ENCODE assay signal across 8 cellular contexts in the genomic region with DNA sequence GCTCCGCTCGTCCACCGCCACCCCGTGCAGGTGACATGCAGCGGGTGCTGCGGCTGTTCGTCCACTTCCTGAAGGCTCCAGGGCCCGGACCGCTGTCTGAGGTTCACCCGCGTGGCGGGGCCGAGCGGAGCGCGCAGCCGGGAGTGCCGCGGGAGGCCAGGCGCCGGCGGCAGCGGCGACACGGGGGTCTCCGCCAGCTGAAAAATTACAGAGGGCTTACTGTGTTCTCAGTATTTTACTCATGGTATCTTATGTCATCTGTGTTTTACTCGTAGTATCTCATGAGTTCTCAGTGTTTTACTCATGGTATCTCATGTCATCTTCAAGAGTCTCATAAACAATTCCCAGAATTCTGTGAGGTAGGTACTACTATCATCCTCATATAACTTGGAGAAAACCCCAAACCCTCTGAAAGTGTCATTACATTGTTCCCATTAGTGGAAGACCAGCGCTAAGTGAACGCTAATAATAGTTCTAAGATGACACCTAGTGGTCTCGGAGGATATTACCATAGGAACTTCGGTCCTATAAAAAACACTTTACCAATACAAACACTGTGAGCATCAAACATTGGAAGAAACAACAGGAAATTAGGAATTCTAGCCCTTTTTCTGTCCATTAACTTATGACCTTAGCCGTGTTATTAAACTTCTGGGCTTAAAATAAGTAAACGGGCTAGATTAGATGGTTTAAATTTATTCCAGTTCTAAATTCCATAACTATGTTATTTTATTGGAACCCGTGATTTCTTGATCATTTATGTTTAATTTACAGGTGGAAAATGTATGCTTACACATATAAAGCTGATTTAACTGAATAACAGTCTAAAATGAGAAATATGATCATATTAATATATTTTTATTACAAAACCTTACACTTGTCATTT. TPM values are rescaled to one million over a fixed set of nuclear protein-coding genes. Genes with fewer than 3 reads are reported as not detected.
A peak's percentile ranks its signal among the peaks of the same experiment; 100 is the strongest.
DNase-seq lines count a peak whose midpoint lies in the region; ATAC-seq and TF ChIP-seq lines count a peak whose summit lies in the region.

No MANE protein-coding gene starts in this region.

- no peak overlapping the region for H3K27ac ChIP-seq in foreskin keratinocyte

- peak; percentile 82 for ATAC-seq in foreskin keratinocyte
- no peak for ATAC-seq in GM19328 (IDR thresholded peaks at IDR 0.05; ENCODE audit: unreplicated experiment)

- H3K9me3 Mint-ChIP-seq in activated T-helper 1 cell treated with anti-CD3 and anti-CD28 coated beads, Interleukin-12 subunit alpha, Interleukin-12 subunit beta, Interleukin-2, Interleukin-4 antibody, amounts not matched to agents 30 ng/mL and 10 ng/mL and 1 ng/mL, durations not matched to agents 14 hours and 24 hours and 36 hours: no peaks in the 10 kb centered on the region

- TF ChIP-seq CTCF in GM20000 (IDR thresholded peaks at IDR 0.05; ENCODE audit: extremely low read depth, missing control alignments): peak; percentile 52
- TF ChIP-seq CTCF in foreskin keratinocyte (conservative IDR thresholded peaks at IDR 0.05): peak; percentile 91

- intact Hi-C loops in activated T-helper 1 cell treated with anti-CD3 and anti-CD28 coated beads, Interleukin-12 subunit alpha, Interleukin-12 subunit beta, Interleukin-2, Interleukin-4 antibody, amounts not matched to agents 30 ng/mL and 10 ng/mL and 1 ng/mL, durations not matched to agents 14 hours and 24 hours and 36 hours (cut with micrococcal nuclease): loop anchor here (1.0 to 2.0 kb wide), 4 partner anchors 32 to 324 kb away; partner anchors contain the start of gene AK7

- H3K27ac Mint-ChIP-seq in activated T-helper 1 cell treated with anti-CD3 and anti-CD28 coated beads, Interleukin-12 subunit alpha, Interleukin-12 subunit beta, Interleukin-2, Interleukin-4 antibody, amounts not matched to agents 30 ng/mL and 10 ng/mL and 1 ng/mL, durations not matched to agents 14 hours and 24 hours and 36 hours: no peak overlapping the region

- no peaks in the 10 kb centered on the region for H3K36me3 Mint-ChIP-seq in activated T-helper 1 cell treated with anti-CD3 and anti-CD28 coated beads, Interleukin-12 subunit alpha, Interleukin-12 subunit beta, Interleukin-2, Interleukin-4 antibody, amounts not matched to agents 30 ng/mL and 10 ng/mL and 1 ng/mL, durations not matched to agents 14 hours and 24 hours and 36 hours (ENCODE audit: low read depth)

- peaks cover 7% of the 10 kb centered on the region for H3K27me3 Mint-ChIP-seq in activated T-helper 1 cell treated with anti-CD3 and anti-CD28 coated beads, Interleukin-12 subunit alpha, Interleukin-12 subunit beta, Interleukin-2, Interleukin-4 antibody, amounts not matched to agents 30 ng/mL and 10 ng/mL and 1 ng/mL, durations not matched to agents 14 hours and 24 hours and 36 hours (ENCODE audit: insufficient read depth)

- peak overlapping the region; percentile 71 for H3K4me3 Mint-ChIP-seq in activated T-helper 1 cell treated with anti-CD3 and anti-CD28 coated beads, Interleukin-12 subunit alpha, Interleukin-12 subunit beta, Interleukin-2, Interleukin-4 antibody, amounts not matched to agents 30 ng/mL and 10 ng/mL and 1 ng/mL, durations not matched to agents 14 hours and 24 hours and 36 hours

- peaks cover 2% of the 10 kb centered on the region for H3K27me3 ChIP-seq in foreskin keratinocyte

- H3K4me1 ChIP-seq in foreskin keratinocyte: no peaks in the 10 kb centered on the region

- DNase-seq in DMS53 (lab: John Stamatoyannopoulos, UW): peak; percentile 86
- peak; percentile 80 for DNase-seq in GM20000 (ENCODE audit: low spot score)
- DNase-seq in HS-5 (ENCODE audit: low read depth): peak; percentile 48
- DNase-seq in NOMO-1 (lab: John Stamatoyannopoulos, UW; ENCODE audit: unreplicated experiment in 2 of 2): peak; percentile 41 to 63
- DNase-seq in activated T-helper 1 cell treated with anti-CD3 and anti-CD28 coated beads, Interleukin-12 subunit alpha, Interleukin-12 subunit beta, Interleukin-2, Interleukin-4 antibody, amounts not matched to agents 30 ng/mL and 10 ng/mL and 1 ng/mL, durations not matched to agents 14 hours and 24 hours and 36 hours (ENCODE audit: low spot score): peak; percentile 10
- peak; percentile 22 to 62 for DNase-seq in foreskin keratinocyte
- peak; percentile 37 for DNase-seq in non-pigmented ciliary epithelial cell (ENCODE audit: low read depth)

- H3K4me1 Mint-ChIP-seq in activated T-helper 1 cell treated with anti-CD3 and anti-CD28 coated beads, Interleukin-12 subunit alpha, Interleukin-12 subunit beta, Interleukin-2, Interleukin-4 antibody, amounts not matched to agents 30 ng/mL and 10 ng/mL and 1 ng/mL, durations not matched to agents 14 hours and 24 hours and 36 hours (ENCODE audit: low read depth): peaks cover 11% of the 10 kb centered on the region

RNA-seq across cellular contexts. Expression of gene AK7, which starts 32.4 kb away (rescaled TPM):
- total RNA-seq in activated T-helper 1 cell treated with anti-CD3 and anti-CD28 coated beads, Interleukin-12 subunit alpha, Interleukin-12 subunit beta, Interleukin-2, Interleukin-4 antibody, amounts not matched to agents 30 ng/mL and 10 ng/mL and 1 ng/mL, durations not matched to agents 14 hours and 24 hours and 36 hours: 0.39 and 0.47 TPM in 2 replicates
- 2.2 and 2.4 TPM in 2 replicates for total RNA-seq in foreskin keratinocyte
- 1.1 TPM in 2 replicates for polyA plus RNA-seq in foreskin keratinocyte

Comparison
In these comparisons a context has a peak if more than half of its experiments do, and no peak if none do; other contexts are left out.
1. DNase-seq: peak in every context shown above with its lines; median percentile 86 in DMS53; 80 in GM20000; 52 in NOMO-1; 48 in HS-5; 42 in foreskin keratinocyte; 37 in non-pigmented ciliary epithelial cell; 10 in activated T-helper 1 cell treated with anti-CD3 and anti-CD28 coated beads, Interleukin-12 subunit alpha, Interleukin-12 subunit beta, Interleukin-2, Interleukin-4 antibody, amounts not matched to agents 30 ng/mL and 10 ng/mL and 1 ng/mL, durations not matched to agents 14 hours and 24 hours and 36 hours.